Comparison of ENCODE assay signal across 1 cellular context in the genomic region with DNA sequence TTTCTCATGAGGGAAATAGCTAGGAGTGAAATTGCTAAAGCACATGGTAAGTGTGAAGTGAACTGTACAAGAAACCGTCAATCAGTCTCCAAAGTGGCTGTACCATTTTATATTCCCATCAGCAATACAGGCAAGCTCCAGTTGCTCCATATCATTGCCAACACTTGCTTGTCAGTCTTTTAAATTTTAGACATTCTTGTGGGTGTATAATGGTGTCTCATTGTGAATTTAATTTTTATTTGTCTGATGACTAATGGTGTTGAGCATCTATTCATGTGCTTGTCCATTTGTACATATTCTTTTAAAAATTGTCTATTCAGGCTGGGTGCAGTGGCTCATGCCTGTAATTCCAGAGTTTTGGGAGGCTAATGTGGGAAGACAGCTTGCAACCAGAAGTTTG.
TF ChIP-seq lines count a peak whose summit lies in the region.

No MANE protein-coding gene starts in this region.

TF ChIP-seq in A549, 52 proteins besides CTCF, POLR2A, EP300 and RAD21 (continued from another document):
- TF ChIP-seq, protein P1, sequence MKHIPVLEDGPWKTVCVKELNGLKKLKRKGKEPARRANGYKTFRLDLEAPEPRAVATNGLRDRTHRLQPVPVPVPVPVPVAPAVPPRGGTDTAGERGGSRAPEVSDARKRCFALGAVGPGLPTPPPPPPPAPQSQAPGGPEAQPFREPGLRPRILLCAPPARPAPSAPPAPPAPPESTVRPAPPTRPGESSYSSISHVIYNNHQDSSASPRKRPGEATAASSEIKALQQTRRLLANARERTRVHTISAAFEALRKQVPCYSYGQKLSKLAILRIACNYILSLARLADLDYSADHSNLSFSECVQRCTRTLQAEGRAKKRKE (CRISPR knock-in tag; IDR thresholded peaks at IDR 0.05; ENCODE audit: low read depth) = no peak
- TF ChIP-seq HOXB13 (CRISPR knock-in tag; IDR thresholded peaks at IDR 0.05; ENCODE audit: low read depth) (no peak), FOXS1 (CRISPR knock-in tag; IDR thresholded peaks at IDR 0.05) (no peak), NR3C1 (IDR thresholded peaks at IDR 0.05) (no peak), POLR2AphosphoS2 (conservative IDR thresholded peaks at IDR 0.05; ENCODE audit: low read length) (no peak), EHF (CRISPR knock-in tag; IDR thresholded peaks at IDR 0.05) (no peak)
